ENCODE assay signal across 17 cellular contexts in genomic region chr15:85763557-85764303, GRCh38. TPM values are rescaled to one million over a fixed set of nuclear protein-coding genes. Genes with fewer than 3 reads are reported as not detected.
DNase-seq lines count a peak whose midpoint lies in the region; ATAC-seq and TF ChIP-seq lines count a peak whose summit lies in the region.
"Had no signal": no experiment of that assay in that cellular context is flagged by ENCODE, and none has a peak within 500 bp of the region (broad histone marks: within the 10 kb centered on the region; RNA-seq: fewer than 3 reads in every experiment).

No MANE protein-coding gene starts in this region.

- ATAC-seq in memory B cell (ENCODE audit: low read depth) (no peak), GM18520 (IDR thresholded peaks at IDR 0.05; ENCODE audit: unreplicated experiment) (no peak), left colon (no peak)

- CTCF ChIA-PET in activated CD4-positive, alpha-beta memory T cell treated with anti-CD3 and anti-CD28 coated beads for 36 hours (lab: Charles Lee) = no interaction called here
- CTCF ChIA-PET in activated CD4-positive, alpha-beta memory T cell treated with anti-CD3 and anti-CD28 coated beads, Interleukin-2, amount 10 ng/mL, durations not matched to agents 7 days and 5 days (lab: Charles Lee) = interaction anchor here (0.6 kb wide), 2 partner anchors 37 to 102 kb away, joined by 3 to 4 read pairs; no protein-coding TSS in a partner anchor
- CTCF ChIA-PET in A673 (lab: Charles Lee) = no interaction called here

- POLR2A ChIA-PET in activated CD4-positive, alpha-beta memory T cell treated with anti-CD3 and anti-CD28 coated beads for 36 hours (lab: Charles Lee) = no interaction called here
- POLR2A ChIA-PET in activated CD4-positive, alpha-beta memory T cell treated with anti-CD3 and anti-CD28 coated beads, Interleukin-2, amount 10 ng/mL, durations not matched to agents 7 days and 5 days (lab: Charles Lee) = no interaction called here
- POLR2A ChIA-PET in A673 (lab: Charles Lee; ENCODE audit: low non-redundant PET) = no interaction called here

- peaks cover 11% of the 10 kb centered on the region for H3K36me3 ChIP-seq in endodermal cell (ENCODE audit: control insufficient read depth, insufficient read depth, low read length)
- peaks cover 27% of the 10 kb centered on the region for H3K36me3 ChIP-seq in thymus (ENCODE audit: control insufficient read depth, insufficient read depth)
- no peaks in the 10 kb centered on the region for H3K36me3 ChIP-seq in A673 (ENCODE audit: insufficient read depth, low read length, poor library complexity, severe bottlenecking)

- no peak overlapping the region for H3K4me3 ChIP-seq in endodermal cell (ENCODE audit: low read length)
- no peak overlapping the region for H3K4me3 ChIP-seq in thymus (ENCODE audit: low read length)
- H3K4me3 ChIP-seq in A673 (ENCODE audit: low read depth, low read length, poor library complexity, severe bottlenecking) = no peak overlapping the region
- H3K4me3 ChIP-seq: SJCRH30 had no signal

- H3K9me3 ChIP-seq in endodermal cell (ENCODE audit: control insufficient read depth, low read length) (no peaks in the 10 kb centered on the region), thymus (ENCODE audit: control insufficient read depth) (no peaks in the 10 kb centered on the region), A673 (ENCODE audit: low read depth, low read length, poor library complexity, severe bottlenecking) (no peaks in the 10 kb centered on the region)
- H3K9me3 ChIP-seq: SJCRH30 had no signal

- peak overlapping the region; percentile 33 for H3K27ac Mint-ChIP-seq in activated CD4-positive, alpha-beta memory T cell treated with anti-CD3 and anti-CD28 coated beads for 36 hours
- no peak overlapping the region for H3K27ac Mint-ChIP-seq in activated CD4-positive, alpha-beta memory T cell treated with anti-CD3 and anti-CD28 coated beads, Interleukin-2, amount 10 ng/mL, durations not matched to agents 7 days and 5 days
- peak overlapping the region; percentile 27 for H3K27ac Mint-ChIP-seq in endodermal cell
- H3K27ac Mint-ChIP-seq in memory B cell = peak overlapping the region; percentile 12

- DNase-seq in activated CD4-positive, alpha-beta memory T cell treated with anti-CD3 and anti-CD28 coated beads for 36 hours = no peak
- no peak for DNase-seq in activated CD4-positive, alpha-beta memory T cell treated with anti-CD3 and anti-CD28 coated beads, Interleukin-2, amount 10 ng/mL, durations not matched to agents 7 days and 5 days
- DNase-seq in endodermal cell (no peak), memory B cell (ENCODE audit: low spot score in 2 of 2) (no peak), A673 (ENCODE audit: low spot score) (no peak), left colon (no peak)
- DNase-seq: 8988T; activated CD4-positive, alpha-beta T cell treated with anti-CD3 and anti-CD28 coated beads, Interleukin-2, amount 50 U/mL, for 1 hour; cortex of kidney; DMS79 treated with DMSO at 0.1 percent for 48 hours; naive B cell; NCI-H187 treated with DMSO at 0.1 percent for 48 hours; NCI-H510A; SJCRH30 had no signal

- peak overlapping the region; percentile 58 for H3K27ac ChIP-seq in endodermal cell (ENCODE audit: low read depth, low read length)
- H3K27ac ChIP-seq in thymus (ENCODE audit: low read depth) = peak overlapping the region; percentile 20
- no peak overlapping the region for H3K27ac ChIP-seq in A673 (ENCODE audit: low read depth, low read length, poor library complexity, severe bottlenecking)
- H3K27ac ChIP-seq: SJCRH30 had no signal

- no TSS peak for BruUV-seq in A673 (replicated peaks; lab: Mats Ljungman, UMichigan)

- H3K36me3 Mint-ChIP-seq in activated CD4-positive, alpha-beta memory T cell treated with anti-CD3 and anti-CD28 coated beads for 36 hours = no peaks in the 10 kb centered on the region
- H3K36me3 Mint-ChIP-seq in activated CD4-positive, alpha-beta memory T cell treated with anti-CD3 and anti-CD28 coated beads, Interleukin-2, amount 10 ng/mL, durations not matched to agents 7 days and 5 days (ENCODE audit: low read depth) = no peaks in the 10 kb centered on the region
- H3K36me3 Mint-ChIP-seq in endodermal cell (ENCODE audit: low read depth) = peaks cover 11% of the 10 kb centered on the region
- H3K36me3 Mint-ChIP-seq in memory B cell = peaks cover 2% of the 10 kb centered on the region
- H3K36me3 Mint-ChIP-seq: CD14-positive monocyte, naive B cell had no signal

- H3K27me3 Mint-ChIP-seq in activated CD4-positive, alpha-beta memory T cell treated with anti-CD3 and anti-CD28 coated beads for 36 hours = no peaks in the 10 kb centered on the region
- no peaks in the 10 kb centered on the region for H3K27me3 Mint-ChIP-seq in activated CD4-positive, alpha-beta memory T cell treated with anti-CD3 and anti-CD28 coated beads, Interleukin-2, amount 10 ng/mL, durations not matched to agents 7 days and 5 days
- H3K27me3 Mint-ChIP-seq in endodermal cell (ENCODE audit: insufficient read depth) = no peaks in the 10 kb centered on the region
- H3K27me3 Mint-ChIP-seq in memory B cell = no peaks in the 10 kb centered on the region
- H3K27me3 Mint-ChIP-seq: naive B cell had no signal

- 92 to 96% methylated on average over 19 to 21 of the region's 21 CpGs for WGBS in endodermal cell (ENCODE audit: insufficient coverage in 1 of 2, insufficient read length in 1 of 2), 2 experiments
- WGBS in thymus = 96% methylated on average over 21 of the region's 21 CpGs

- TF ChIP-seq CTCF in endodermal cell (conservative IDR thresholded peaks at IDR 0.05) (no peak), A673 (conservative IDR thresholded peaks at IDR 0.05; ENCODE audit: low read depth, low read length) (no peak)

- H3K9ac ChIP-seq in endodermal cell (ENCODE audit: extremely low read depth, low read length, poor library complexity, severe bottlenecking) = no peak overlapping the region

- peaks cover 5% of the 10 kb centered on the region for H3K4me1 Mint-ChIP-seq in activated CD4-positive, alpha-beta memory T cell treated with anti-CD3 and anti-CD28 coated beads for 36 hours (ENCODE audit: low read depth)
- H3K4me1 Mint-ChIP-seq in activated CD4-positive, alpha-beta memory T cell treated with anti-CD3 and anti-CD28 coated beads, Interleukin-2, amount 10 ng/mL, durations not matched to agents 7 days and 5 days = no peaks in the 10 kb centered on the region
- H3K4me1 Mint-ChIP-seq in endodermal cell = peaks cover 10% of the 10 kb centered on the region
- H3K4me1 Mint-ChIP-seq in memory B cell = peaks cover 3% of the 10 kb centered on the region
- H3K4me1 Mint-ChIP-seq: CD14-positive monocyte had no signal

- H3K4me1 ChIP-seq in endodermal cell (ENCODE audit: control insufficient read depth, insufficient read depth, low read length) (peaks cover 4% of the 10 kb centered on the region), thymus (ENCODE audit: control insufficient read depth, insufficient read depth, low read length) (no peaks in the 10 kb centered on the region), A673 (ENCODE audit: insufficient read depth, low read length, poor library complexity, severe bottlenecking) (no peaks in the 10 kb centered on the region)

- intact Hi-C loops in activated CD4-positive, alpha-beta memory T cell treated with anti-CD3 and anti-CD28 coated beads for 36 hours (cut with micrococcal nuclease) = no loop called here
- intact Hi-C loops in A673 (cut with micrococcal nuclease; ENCODE audit: unreplicated experiment) (no loop called here), left colon (cut with DNase I, micrococcal nuclease) (no loop called here)

- no peak overlapping the region for H3K4me3 Mint-ChIP-seq in activated CD4-positive, alpha-beta memory T cell treated with anti-CD3 and anti-CD28 coated beads for 36 hours
- no peak overlapping the region for H3K4me3 Mint-ChIP-seq in activated CD4-positive, alpha-beta memory T cell treated with anti-CD3 and anti-CD28 coated beads, Interleukin-2, amount 10 ng/mL, durations not matched to agents 7 days and 5 days
- H3K4me3 Mint-ChIP-seq in endodermal cell (no peak overlapping the region), memory B cell (no peak overlapping the region)
- H3K4me3 Mint-ChIP-seq: CD14-positive monocyte had no signal

- H3K27me3 ChIP-seq in endodermal cell (ENCODE audit: control insufficient read depth, insufficient read depth, low read length, poor library complexity, severe bottlenecking) = no peaks in the 10 kb centered on the region
- H3K27me3 ChIP-seq in thymus (ENCODE audit: control insufficient read depth, insufficient read depth) = no peaks in the 10 kb centered on the region
- no peaks in the 10 kb centered on the region for H3K27me3 ChIP-seq in A673 (replicated peaks; ENCODE audit: insufficient read depth, low read depth, low read length, poor library complexity)
- H3K27me3 ChIP-seq: SJCRH30 had no signal

- H3K9me3 Mint-ChIP-seq in activated CD4-positive, alpha-beta memory T cell treated with anti-CD3 and anti-CD28 coated beads for 36 hours = no peaks in the 10 kb centered on the region
- H3K9me3 Mint-ChIP-seq in activated CD4-positive, alpha-beta memory T cell treated with anti-CD3 and anti-CD28 coated beads, Interleukin-2, amount 10 ng/mL, durations not matched to agents 7 days and 5 days = no peaks in the 10 kb centered on the region
- H3K9me3 Mint-ChIP-seq in endodermal cell (no peaks in the 10 kb centered on the region), memory B cell (no peaks in the 10 kb centered on the region)
- H3K9me3 Mint-ChIP-seq: naive B cell had no signal

RNA-seq across cellular contexts. Expression of gene KLHL25, which starts 31.0 kb away (rescaled TPM):
- 1 to 10 TPM; 5.3 to 5.7 TPM for total RNA-seq in activated CD4-positive, alpha-beta memory T cell treated with anti-CD3 and anti-CD28 coated beads for 36 hours
- total RNA-seq in activated CD4-positive, alpha-beta memory T cell treated with anti-CD3 and anti-CD28 coated beads, Interleukin-2, amount 10 ng/mL, durations not matched to agents 7 days and 5 days = 1 to 10 TPM; 4.3 to 4.4 TPM
- 10 to 100 TPM; 13.3 TPM for total RNA-seq in endodermal cell
- polyA plus RNA-seq in endodermal cell (2013, experiment 1 of 2) = 20.3 TPM
- 19.7 TPM for polyA plus RNA-seq in endodermal cell (2013, experiment 2 of 2)
- 3.2 TPM for polyA plus RNA-seq in thymus
- total RNA-seq in A673 (2021) = 11.5 and 12.7 TPM in 2 replicates
- 1 to 10 TPM; 6.0 to 6.8 TPM for total RNA-seq in left colon
